24 cellular contexts compared by ENCODE assay signal in the genomic region with DNA sequence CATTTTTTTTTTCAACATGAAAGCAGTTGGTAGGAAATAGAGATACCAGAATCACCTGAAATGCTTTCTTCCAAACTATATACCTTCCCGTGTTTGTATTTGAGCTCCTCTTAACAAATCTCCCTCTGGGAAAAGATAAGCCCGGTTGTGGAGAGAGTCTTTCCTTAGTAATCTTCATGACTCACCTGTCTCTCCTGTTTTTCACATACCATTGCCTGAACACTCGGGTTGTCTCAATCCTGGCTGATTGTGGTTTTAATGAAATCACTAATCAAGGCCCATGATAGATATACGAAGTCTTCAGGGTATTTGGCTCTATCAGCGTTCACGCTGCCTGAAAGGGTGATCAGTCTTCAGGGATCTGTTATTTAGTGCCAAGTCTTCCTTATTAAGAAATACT.
DNase-seq lines count a peak whose midpoint lies in the region; ATAC-seq and TF ChIP-seq lines count a peak whose summit lies in the region.
"Had no signal": no experiment of that assay in that cellular context is flagged by ENCODE, and none has a peak within 500 bp of the region (broad histone marks: within the 10 kb centered on the region; RNA-seq: fewer than 3 reads in every experiment).

No MANE protein-coding gene starts in this region.

- no peak overlapping the region for H2BK120ac ChIP-seq in trophoblast cell (ENCODE audit: insufficient read depth, low read length, poor library complexity)

- peaks cover 5 to 6% of the 10 kb centered on the region in 2 experiments for H3K36me3 ChIP-seq in trophoblast cell (ENCODE audit: control insufficient read depth in 1 of 2, insufficient read depth in 2 of 2, low read length in 2 of 2)
- peaks cover 0 to 25% (median 0%) of the 10 kb centered on the region in 4 donors for H3K36me3 ChIP-seq in sigmoid colon

- H3K4ac ChIP-seq in trophoblast cell (ENCODE audit: low read depth, low read length): no peak overlapping the region

- no peaks in the 10 kb centered on the region for H3K79me2 ChIP-seq in trophoblast cell (ENCODE audit: control insufficient read depth, insufficient read depth, low read length, poor library complexity)

- no peak overlapping the region for H4K8ac ChIP-seq in trophoblast cell (ENCODE audit: low read depth, low read length)

- H3K27me3 ChIP-seq in trophoblast cell (ENCODE audit: insufficient read depth, low read length) (no peaks in the 10 kb centered on the region), sigmoid colon (no peaks in the 10 kb centered on the region)
- H3K27me3 ChIP-seq: body of pancreas, esophagus muscularis mucosa, gastroesophageal sphincter, upper lobe of left lung had no signal

- H3K27me3 Mint-ChIP-seq in HFFc6 (ENCODE audit: insufficient read depth): no peaks in the 10 kb centered on the region; the same call in 1 of the 2 replicates
- H3K27me3 Mint-ChIP-seq: activated CD4-positive, alpha-beta memory T cell treated with anti-CD3 and anti-CD28 coated beads for 36 hours; activated naive CD8-positive, alpha-beta T cell treated with anti-CD3 and anti-CD28 coated beads, Interleukin-2, amount 10 ng/mL, durations not matched to agents 7 days and 5 days had no signal

- no peak for TF ChIP-seq POLR2A in sigmoid colon (IDR thresholded peaks at IDR 0.05)

- H3K9me3 ChIP-seq in trophoblast cell (ENCODE audit: insufficient read depth, low read depth, low read length): no peaks in the 10 kb centered on the region
- H3K9me3 ChIP-seq in sigmoid colon: no peaks in the 10 kb centered on the region
- H3K9me3 ChIP-seq: body of pancreas, esophagus muscularis mucosa, gastroesophageal sphincter, upper lobe of left lung had no signal

- no peaks in the 10 kb centered on the region for H3K79me1 ChIP-seq in trophoblast cell (ENCODE audit: low read length)

- H4K12ac ChIP-seq in trophoblast cell (ENCODE audit: low read depth, low read length): no peak overlapping the region

- TF ChIP-seq CTCF in HFFc6 (IDR thresholded peaks at IDR 0.05): no peak
- no peak for TF ChIP-seq CTCF in RWPE1 (conservative IDR thresholded peaks at IDR 0.05; ENCODE audit: low read depth)
- TF ChIP-seq CTCF in fibroblast of mammary gland (conservative IDR thresholded peaks at IDR 0.05; ENCODE audit: control insufficient read depth, insufficient read depth, low read depth, low read length): no peak
- no peak for TF ChIP-seq CTCF in sigmoid colon (IDR thresholded peaks at IDR 0.05)

- POLR2A ChIA-PET in RWPE1 (lab: Yijun Ruan, JAX; ENCODE audit: low non-redundant PET): no interaction called here

- no peak overlapping the region for H2AK5ac ChIP-seq in trophoblast cell (ENCODE audit: low read length)

- H2BK5ac ChIP-seq in trophoblast cell (ENCODE audit: low read depth, low read length, poor library complexity): no peak overlapping the region

- H3K27ac Mint-ChIP-seq in HFFc6: peak overlapping the region; percentile 46
- H3K27ac Mint-ChIP-seq: activated CD4-positive, alpha-beta memory T cell treated with anti-CD3 and anti-CD28 coated beads for 36 hours; activated naive CD8-positive, alpha-beta T cell treated with anti-CD3 and anti-CD28 coated beads, Interleukin-2, amount 10 ng/mL, durations not matched to agents 7 days and 5 days had no signal

- H3K36me3 Mint-ChIP-seq in HFFc6 (ENCODE audit: low read depth): peaks cover 8% of the 10 kb centered on the region

- H3K4me1 ChIP-seq in trophoblast cell (ENCODE audit: control insufficient read depth in 1 of 2, insufficient read depth in 2 of 2, low read length in 2 of 2) (peaks cover 2 to 3% of the 10 kb centered on the region in 2 experiments), sigmoid colon (no peaks in the 10 kb centered on the region)
- H3K4me1 ChIP-seq: esophagus muscularis mucosa, gastroesophageal sphincter, upper lobe of left lung had no signal

- H3K4me1 Mint-ChIP-seq in HFFc6 (ENCODE audit: low read depth): peaks cover 67% of the 10 kb centered on the region
- H3K4me1 Mint-ChIP-seq: activated naive CD8-positive, alpha-beta T cell treated with anti-CD3 and anti-CD28 coated beads, Interleukin-2, amount 10 ng/mL, durations not matched to agents 7 days and 5 days had no signal

- no peak overlapping the region for H2AFZ ChIP-seq in trophoblast cell (ENCODE audit: insufficient read depth, low read length, poor library complexity)

- no peak overlapping the region for H2BK12ac ChIP-seq in trophoblast cell (ENCODE audit: low read length)

- H3K23ac ChIP-seq in trophoblast cell (ENCODE audit: low read length): no peak overlapping the region

- CTCF ChIA-PET in RWPE1 (lab: Yijun Ruan, JAX): interaction anchor here (0.7 kb wide), 1 partner anchor 12 kb away, joined by 4 read pairs; no protein-coding TSS in a partner anchor

- H4K91ac ChIP-seq in trophoblast cell (ENCODE audit: low read depth, low read length): no peak overlapping the region

- no CpG with 5 or more reads among the region's 6 CpGs for WGBS in trophoblast cell (ENCODE audit: extremely low coverage, insufficient coverage, insufficient read length)
- 88 to 97% methylated on average over 6 of the region's 6 CpGs for WGBS in sigmoid colon, 2 donors

- H3K9ac ChIP-seq in trophoblast cell (ENCODE audit: low read length): no peak overlapping the region

- ATAC-seq in left colon: no peak
- no peak for ATAC-seq in HG02588 (IDR thresholded peaks at IDR 0.05; ENCODE audit: unreplicated experiment)
- ATAC-seq: body of pancreas, gastroesophageal sphincter, K562, sciatic nerve had no signal

- H3K9me3 Mint-ChIP-seq in HFFc6: no peaks in the 10 kb centered on the region
- H3K9me3 Mint-ChIP-seq: activated CD4-positive, alpha-beta memory T cell treated with anti-CD3 and anti-CD28 coated beads for 36 hours had no signal

- no peak overlapping the region for H3K18ac ChIP-seq in trophoblast cell (ENCODE audit: low read length)

- H3K4me2 ChIP-seq in trophoblast cell (ENCODE audit: low read length): no peak overlapping the region

- H3K4me3 Mint-ChIP-seq in HFFc6: no peak overlapping the region
- H3K4me3 Mint-ChIP-seq: activated CD4-positive, alpha-beta memory T cell treated with anti-CD3 and anti-CD28 coated beads for 36 hours; activated naive CD8-positive, alpha-beta T cell treated with anti-CD3 and anti-CD28 coated beads, Interleukin-2, amount 10 ng/mL, durations not matched to agents 7 days and 5 days had no signal

- intact Hi-C loops in left colon (cut with DNase I, micrococcal nuclease) (no loop called here), sigmoid colon (cut with DNase I) (no loop called here)

- TF ChIP-seq EP300 in sigmoid colon (IDR thresholded peaks at IDR 0.05): no peak

- H3K27ac ChIP-seq in RWPE1: no peak overlapping the region
- no peak overlapping the region for H3K27ac ChIP-seq in trophoblast cell (ENCODE audit: low read depth, low read length)
- H3K27ac ChIP-seq in sigmoid colon: no peak overlapping the region
- H3K27ac ChIP-seq: body of pancreas, esophagus muscularis mucosa, gastroesophageal sphincter, upper lobe of left lung had no signal

- H3K14ac ChIP-seq in trophoblast cell (ENCODE audit: low read length): no peak overlapping the region

- DNase-seq in HFFc6: no peak
- DNase-seq in RWPE1 (ENCODE audit: low spot score): peak; percentile 79
- DNase-seq in fibroblast of mammary gland (ENCODE audit: low read depth): peak; percentile 25
- peak; percentile 13 to 65 for DNase-seq in trophoblast cell
- DNase-seq in left colon: no peak
- no peak for DNase-seq in hippocampal formation (lab: John Stamatoyannopoulos, UW)
- DNase-seq in sigmoid colon: no peak
- DNase-seq: activated CD4-positive, alpha-beta memory T cell treated with anti-CD3 and anti-CD28 coated beads for 36 hours; activated CD4-positive, CD25-positive, alpha-beta regulatory T cell; activated effector memory CD4-positive, alpha-beta T cell treated with Interleukin-2 at 50 U/mL for 16 hours; activated naive CD8-positive, alpha-beta T cell treated with anti-CD3 and anti-CD28 coated beads, Interleukin-2, amount 10 ng/mL, durations not matched to agents 7 days and 5 days; body of pancreas; effector CD4-positive, alpha-beta T cell; islet precursor cell; NCI-H1436 treated with DMSO at 0.1 percent for 48 hours; NCI-H524; posterior cingulate gyrus; upper lobe of left lung had no signal

- H3K4me3 ChIP-seq in fibroblast of mammary gland (ENCODE audit: control insufficient read depth, low read depth, low read length) (no peak overlapping the region), trophoblast cell (ENCODE audit: low read depth, low read length) (no peak overlapping the region), sigmoid colon (no peak overlapping the region)
- H3K4me3 ChIP-seq: body of pancreas, esophagus muscularis mucosa, gastroesophageal sphincter, K562, lung, upper lobe of left lung had no signal

Comparison
In these comparisons a context has a peak if more than half of its experiments do, and no peak if none do; other contexts are left out.
1. DNase-seq: peak in RWPE1 (single experiment), fibroblast of mammary gland (single experiment) and trophoblast cell (2 of 2); none in HFFc6 (single experiment), left colon (0 of 2), hippocampal formation (0 of 2) and sigmoid colon (single experiment).